In the genomic region with DNA sequence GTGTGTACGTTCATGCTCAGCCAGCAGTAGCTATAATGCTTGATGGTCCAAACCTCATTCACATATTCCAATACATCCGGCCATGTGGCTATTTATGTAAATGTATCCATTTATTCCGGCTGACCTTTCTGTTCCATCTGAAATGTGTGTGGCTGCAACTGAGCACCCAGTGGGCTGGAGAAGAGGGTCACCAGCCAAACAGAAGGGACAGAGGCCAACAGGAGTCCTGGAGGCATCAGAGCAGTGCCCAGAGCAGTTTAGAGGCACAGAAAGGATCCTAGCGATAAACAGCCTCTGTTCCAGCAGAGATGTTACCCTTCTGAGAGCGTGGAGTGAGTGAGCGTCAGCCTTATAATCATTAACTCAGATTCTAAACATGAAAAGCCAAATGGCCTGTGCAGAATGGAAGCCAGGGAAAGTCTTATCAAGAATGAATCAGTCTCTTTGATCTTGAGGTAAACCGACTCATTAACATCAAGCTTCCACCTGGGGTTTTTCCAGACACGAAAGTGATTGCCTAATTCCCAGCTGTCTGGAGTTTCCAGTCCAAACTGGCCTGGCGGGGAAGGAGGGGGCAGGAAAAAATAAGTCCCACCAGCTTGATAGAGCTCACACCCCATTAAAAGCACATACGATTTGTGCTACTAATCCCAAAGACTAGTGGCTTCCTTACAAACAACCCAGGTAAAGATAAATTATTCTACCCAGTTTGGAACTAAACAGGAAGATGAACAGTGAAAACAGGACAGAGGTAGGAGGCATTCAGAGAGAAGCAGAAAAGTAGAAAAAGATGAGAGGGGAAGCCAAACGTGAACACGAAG, we compare ENCODE assay signal across 14 cellular contexts. TPM values are rescaled to one million over a fixed set of nuclear protein-coding genes. Genes with fewer than 3 reads are reported as not detected.
DNase-seq lines count a peak whose midpoint lies in the region; ATAC-seq and TF ChIP-seq lines count a peak whose summit lies in the region.
"Had no signal": no experiment of that assay in that cellular context is flagged by ENCODE, and none has a peak within 500 bp of the region (broad histone marks: within the 10 kb centered on the region; RNA-seq: fewer than 3 reads in every experiment).

No MANE protein-coding gene starts in this region.

- intact Hi-C loops in Calu3 (cut with micrococcal nuclease; ENCODE audit: unreplicated experiment) (loop anchor here (10.0 kb wide), 1 partner anchor 125 kb away; no protein-coding TSS in a partner anchor), PC-9 (cut with micrococcal nuclease; ENCODE audit: unreplicated experiment) (loop anchor here (10.0 kb wide), 2 partner anchors 95 to 785 kb away; no protein-coding TSS in a partner anchor)

- POLR2A ChIA-PET in PC-9 (lab: Charles Lee; ENCODE audit: unreplicated experiment): interaction anchor here (0.6 kb wide), 2 partner anchors 27 to 404 kb away, joined by 3 to 5 read pairs; no protein-coding TSS in a partner anchor

- no TSS peak for BruUV-seq in Calu3 (replicated peaks; lab: Mats Ljungman, UMichigan)
- no TSS peak for BruUV-seq in PC-9 (replicated peaks; lab: Mats Ljungman, UMichigan)

- no peak overlapping the region for H2AFZ ChIP-seq in PC-9

- H3K4me3 Mint-ChIP-seq in Calu3 (ENCODE audit: low read depth, unreplicated experiment): peak overlapping the region; percentile 39
- H3K4me3 Mint-ChIP-seq: B cell, HFFc6 had no signal

- peak overlapping the region; percentile 55 for H3K4me2 ChIP-seq in PC-9

- H3K9me3 ChIP-seq in PC-9 (ENCODE audit: insufficient read depth, low read depth): 0 out of 2 replicates have a peak, but pooled peaks cover 3% of the 10 kb centered on the region
- H3K9me3 ChIP-seq: uterus had no signal

- peaks cover 36% of the 10 kb centered on the region for H3K4me1 ChIP-seq in PC-9 (replicated peaks; ENCODE audit: insufficient read depth)
- H3K4me1 ChIP-seq: uterus had no signal

- H3K79me2 ChIP-seq in PC-9 (ENCODE audit: low read depth): no peaks in the 10 kb centered on the region

- H3K4me1 Mint-ChIP-seq in Calu3 (ENCODE audit: low read depth, unreplicated experiment): peaks cover 45% of the 10 kb centered on the region

- DNase-seq in Calu3 (peak; percentile 58), PC-9 (peak; percentile 8 to 79), fibroblast of villous mesenchyme (ENCODE audit: low read depth) (peak; percentile 52), myocyte (ENCODE audit: low read depth) (peak; percentile 30), HUDEP-2 (lab: John Stamatoyannopoulos, UW; ENCODE audit: unreplicated experiment in 76 of 76) (no peak), retina (no peak)
- DNase-seq: activated effector memory CD4-positive, alpha-beta T cell treated with Interleukin-2 at 50 U/mL for 16 hours; cortex of kidney; HFFc6; OCI-M1; uterus had no signal

- H3K9me2 ChIP-seq in PC-9 (ENCODE audit: insufficient read depth): no peaks in the 10 kb centered on the region

- no peaks in the 10 kb centered on the region for H3K9me3 Mint-ChIP-seq in Calu3 (ENCODE audit: low read depth, unreplicated experiment)
- H3K9me3 Mint-ChIP-seq: HFFc6 had no signal

- H4K20me1 ChIP-seq in PC-9 (ENCODE audit: insufficient read depth): no peaks in the 10 kb centered on the region

- H3K27ac ChIP-seq in PC-9: peak overlapping the region; percentile 53
- H3K27ac ChIP-seq: uterus had no signal

- no peaks in the 10 kb centered on the region for H3K27me3 ChIP-seq in PC-9 (ENCODE audit: insufficient read depth, low read depth)
- H3K27me3 ChIP-seq: uterus had no signal

- peak overlapping the region; percentile 95 for H3K27ac Mint-ChIP-seq in Calu3 (ENCODE audit: unreplicated experiment)
- H3K27ac Mint-ChIP-seq: B cell, HFFc6 had no signal

- peaks cover 27% of the 10 kb centered on the region for H3F3A ChIP-seq in PC-9 (ENCODE audit: insufficient read depth, low read depth)

- no peaks in the 10 kb centered on the region for H3K27me3 Mint-ChIP-seq in Calu3 (ENCODE audit: unreplicated experiment)
- H3K27me3 Mint-ChIP-seq: B cell had no signal

- H3K4me3 ChIP-seq in PC-9: no peak overlapping the region
- H3K4me3 ChIP-seq in fibroblast of villous mesenchyme (ENCODE audit: low read depth, low read length): no peak overlapping the region
- H3K4me3 ChIP-seq: uterus had no signal

- TF ChIP-seq CTCF in Calu3 (IDR thresholded peaks at IDR 0.05; ENCODE audit: unreplicated experiment) (no peak), PC-9 (conservative IDR thresholded peaks at IDR 0.05) (no peak), fibroblast of villous mesenchyme (IDR thresholded peaks at IDR 0.05; ENCODE audit: insufficient read depth, low read depth, low read length) (no peak)

- ATAC-seq in GM18909 (IDR thresholded peaks at IDR 0.05; ENCODE audit: poor library complexity, unreplicated experiment): no peak
- no peak for ATAC-seq in HG03097 (IDR thresholded peaks at IDR 0.05; ENCODE audit: low FRiP score, unreplicated experiment)

- CTCF ChIA-PET in Calu3 (lab: Charles Lee): interaction anchor here (0.5 to 0.8 kb wide), 3 partner anchors 9 to 557 kb away, joined by 3 to 6 read pairs (median 4); no protein-coding TSS in a partner anchor
- CTCF ChIA-PET in PC-9 (lab: Charles Lee): no interaction called here

- 0 out of 2 replicates have a peak, but pooled peaks cover 3% of the 10 kb centered on the region for H3K36me3 ChIP-seq in PC-9 (ENCODE audit: low read depth)
- H3K36me3 ChIP-seq: uterus had no signal

- peaks cover 8% of the 10 kb centered on the region for H3K36me3 Mint-ChIP-seq in Calu3 (ENCODE audit: insufficient read depth, unreplicated experiment)

RNA-seq across cellular contexts. Expression of gene SUSD1, which starts 55.7 kb away (rescaled TPM):
- 24.6 and 25.7 TPM in 2 replicates for total RNA-seq in Calu3 (2022)
- total RNA-seq in PC-9 (2021): 16.5 and 23.2 TPM in 2 replicates
- 14.5 and 29.8 TPM in 2 replicates for total RNA-seq in fibroblast of villous mesenchyme
- total RNA-seq in myocyte: 3.3 and 7.1 TPM in 2 replicates
- polyA plus RNA-seq in myocyte (2012): 1.1 TPM

Comparison
In these comparisons a context has a peak if more than half of its experiments do, and no peak if none do; other contexts are left out.
1. DNase-seq: peak in Calu3 (single experiment), PC-9 (2 of 2), fibroblast of villous mesenchyme (single experiment) and myocyte (single experiment); none in HUDEP-2 (0 of 76) and retina (single experiment).